In genomic region chr6:28212510-28213212, GRCh38 we compare ENCODE assay signal across 8 cellular contexts. TPM values are rescaled to one million over a fixed set of nuclear protein-coding genes. Genes with fewer than 3 reads are reported as not detected.
A peak's percentile ranks its signal among the peaks of the same experiment; 100 is the strongest.
DNase-seq lines count a peak whose midpoint lies in the region; ATAC-seq and TF ChIP-seq lines count a peak whose summit lies in the region.

No MANE protein-coding gene starts in this region.

- H3K36me3 Mint-ChIP-seq in central memory CD8-positive, alpha-beta T cell (ENCODE audit: insufficient read depth): peaks cover 2% of the 10 kb centered on the region

- peak overlapping the region; percentile 89 for H3K4me2 ChIP-seq in MM.1S (ENCODE audit: low read depth, low read length)

- H3K27me3 Mint-ChIP-seq in central memory CD8-positive, alpha-beta T cell: peaks cover 97% of the 10 kb centered on the region

- peaks cover 30% of the 10 kb centered on the region for H3K27me3 ChIP-seq in MM.1S (replicated peaks; ENCODE audit: insufficient read depth, low read length)
- no peaks in the 10 kb centered on the region for H3K27me3 ChIP-seq in SJCRH30
- H3K27me3 ChIP-seq in lung (ENCODE audit: control insufficient read depth, insufficient read depth): peaks cover 12% of the 10 kb centered on the region
- peaks cover 7 to 97% (median 66%) of the 10 kb centered on the region in 3 donors for H3K27me3 ChIP-seq in stomach

- TF ChIP-seq CTCF in MM.1S (IDR thresholded peaks at IDR 0.05; ENCODE audit: low read length): peak; percentile 32
- no peak for TF ChIP-seq CTCF in lung (IDR thresholded peaks at IDR 0.05; ENCODE audit: control extremely low read depth, extremely low read depth)
- no peak for TF ChIP-seq CTCF in stomach (IDR thresholded peaks at IDR 0.05)

- no peaks in the 10 kb centered on the region for H4K20me1 ChIP-seq in MM.1S (ENCODE audit: insufficient read depth, low read length)

- TF ChIP-seq EP300 in stomach (IDR thresholded peaks at IDR 0.05): no peak

- DNase-seq in EH (ENCODE audit: low read depth) (peak; percentile 87), MM.1S (peak; percentile 78), SJCRH30 (peak; percentile 80 to 90), lung (ENCODE audit: low spot score) (peak; percentile 69), stomach (no peak)
- no peak for DNase-seq in central memory CD8-positive, alpha-beta T cell (ENCODE audit: low spot score in 2 of 2)

- H3K79me2 ChIP-seq in MM.1S (ENCODE audit: low read length): no peaks in the 10 kb centered on the region

- H3F3A ChIP-seq in MM.1S (ENCODE audit: insufficient read depth, low read length): peaks cover 18% of the 10 kb centered on the region

- TF ChIP-seq POLR2A in stomach (IDR thresholded peaks at IDR 0.05): no peak

- H3K36me3 ChIP-seq in MM.1S (replicated peaks; ENCODE audit: insufficient read depth, low read length) (no peaks in the 10 kb centered on the region), SJCRH30 (no peaks in the 10 kb centered on the region), lung (ENCODE audit: control insufficient read depth in 2 of 2, insufficient read depth in 2 of 2, low read length in 2 of 2) (no peaks in the 10 kb centered on the region), stomach (no peaks in the 10 kb centered on the region)

- peak overlapping the region; percentile 75 for H2AFZ ChIP-seq in MM.1S (ENCODE audit: low read length)

- peak; percentile 55 for ATAC-seq in GM21619 (IDR thresholded peaks at IDR 0.05; ENCODE audit: unreplicated experiment)
- no peak for ATAC-seq in central memory CD8-positive, alpha-beta T cell (replicated peaks; ENCODE audit: extremely low read depth, poor library complexity, severe bottlenecking)
- ATAC-seq in lung (ENCODE audit: insufficient read depth, low FRiP score): peak; percentile 66
- no peak for ATAC-seq in GM21526 (IDR thresholded peaks at IDR 0.05; ENCODE audit: low FRiP score, unreplicated experiment)

- H3K4me3 Mint-ChIP-seq in central memory CD8-positive, alpha-beta T cell: peak overlapping the region; percentile 36

- peak overlapping the region; percentile 24; the same call in 1 of the 2 replicates for H3K27ac ChIP-seq in MM.1S (ENCODE audit: low read length)
- peak overlapping the region; percentile 91 for H3K27ac ChIP-seq in SJCRH30
- H3K27ac ChIP-seq in lung (ENCODE audit: low read depth in 1 of 2, low read length in 1 of 2): no peak overlapping the region
- no peak overlapping the region for H3K27ac ChIP-seq in stomach

- 1 to 3% methylated on average over 21 of the region's 21 CpGs for WGBS in lung, 2 donors
- WGBS in stomach, 5 donors: 2 to 4% (median 2%) methylated on average over 21 of the region's 21 CpGs

- H3K9me3 ChIP-seq in MM.1S (replicated peaks; ENCODE audit: insufficient read depth, low read length) (no peaks in the 10 kb centered on the region), SJCRH30 (replicated peaks) (no peaks in the 10 kb centered on the region), lung (ENCODE audit: control insufficient read depth in 2 of 2, insufficient read depth in 1 of 2, low read length in 1 of 2) (peaks cover 0 to 15% of the 10 kb centered on the region in 2 donors), stomach (peaks cover 0 to 5% (median 0%) of the 10 kb centered on the region in 4 donors)

- H3K4me3 ChIP-seq in MM.1S (ENCODE audit: low read length) (peak overlapping the region; percentile 78), SJCRH30 (peak overlapping the region; percentile 55), lung (no peak overlapping the region), stomach (peak overlapping the region; percentile 0 to 36 (median 19))

- peaks cover 4% of the 10 kb centered on the region; the same call in 1 of the 2 replicates for H3K4me1 ChIP-seq in MM.1S (ENCODE audit: low read length)
- peaks cover 8% of the 10 kb centered on the region for H3K4me1 ChIP-seq in SJCRH30
- H3K4me1 ChIP-seq in lung (ENCODE audit: control insufficient read depth in 2 of 2, insufficient read depth in 2 of 2, low read length in 2 of 2): peaks cover 0 to under 1% of the 10 kb centered on the region in 2 donors
- H3K4me1 ChIP-seq in stomach: peaks cover 6 to 22% (median 17%) of the 10 kb centered on the region in 4 donors

- H3K27ac Mint-ChIP-seq in central memory CD8-positive, alpha-beta T cell (ENCODE audit: low read depth): no peak overlapping the region

- intact Hi-C loops in stomach (cut with DNase I; ENCODE audit: low total_unique reads): no loop called here

- peaks cover 22% of the 10 kb centered on the region for H3K4me1 Mint-ChIP-seq in central memory CD8-positive, alpha-beta T cell

- peak overlapping the region; percentile 52; the same call in 1 of the 2 replicates for H3K9ac ChIP-seq in MM.1S (ENCODE audit: low read length)

- no peaks in the 10 kb centered on the region for H3K9me2 ChIP-seq in MM.1S (replicated peaks; ENCODE audit: insufficient read depth, low read length)

- no peaks in the 10 kb centered on the region for H3K9me3 Mint-ChIP-seq in central memory CD8-positive, alpha-beta T cell

RNA-seq across cellular contexts. Expression of gene ZSCAN9, which starts 12.4 kb away (rescaled TPM):
- 14.0 and 15.5 TPM in 2 replicates for total RNA-seq in SJCRH30 (2014; rRNA removed; shearing (Covaris generic))
- 10 to 100 TPM in 1 of 2 donors, 1 to 10 TPM in 1; 9.4 to 16.8 TPM for total RNA-seq in lung
- 1 to 10 TPM; 7.2 to 8.9 TPM for polyA plus RNA-seq in lung
- 10 to 100 TPM in 3 of 5 donors, 1 to 10 TPM in 2; 1.8 to 37.9 (median 15.1) TPM for total RNA-seq in stomach
- polyA plus RNA-seq in stomach: 1 to 10 TPM; 5.7 to 7.9 (median 7.0) TPM

RNA-seq across cellular contexts. Expression of gene ZKSCAN4, which starts 39.4 kb away (rescaled TPM):
- total RNA-seq in SJCRH30 (2014; rRNA removed; shearing (Covaris generic)): 4.4 and 4.8 TPM in 2 replicates
- 1 to 10 TPM; 5.8 to 8.2 TPM for total RNA-seq in lung
- polyA plus RNA-seq in lung: 1 to 10 TPM; 2.3 to 2.6 TPM
- total RNA-seq in stomach: 1 to 10 TPM in 4 of 5 donors, under 1 TPM in 1; under 0.01 to 6.4 (median 2.0) TPM
- 1 to 10 TPM; 1.8 to 3.8 (median 2.6) TPM for polyA plus RNA-seq in stomach

RNA-seq across cellular contexts. Expression of gene NKAPL, which starts 46.4 kb away (rescaled TPM):
- not detected in 2 replicates for total RNA-seq in SJCRH30 (2014; rRNA removed; shearing (Covaris generic))
- total RNA-seq in lung: 1 to 10 TPM in 1 of 2 donors, under 1 TPM in 1; 0.85 to 1.1 TPM
- 1 to 10 TPM in 1 of 2 donors, under 1 TPM in 1; 0.81 to 1.4 TPM for polyA plus RNA-seq in lung
- under 1 TPM in 2 of 5 donors, not detected in 3; 0.45 to 0.55 TPM for total RNA-seq in stomach
- 1 to 10 TPM in 2 of 3 donors, under 1 TPM in 1; 0.87 to 4.4 (median 2.2) TPM for polyA plus RNA-seq in stomach

RNA-seq across cellular contexts. Expression of gene ZSCAN26, which starts 54.3 kb away (rescaled TPM):
- total RNA-seq in SJCRH30 (2014; rRNA removed; shearing (Covaris generic)): 12.1 and 12.7 TPM in 2 replicates
- total RNA-seq in lung (10 to 100 TPM in 1 of 2 donors, 1 to 10 TPM in 1; 7.8 to 31.1 TPM), stomach (10 to 100 TPM; 12.2 to 46.9 (median 28.5) TPM)
- polyA plus RNA-seq in lung (1 to 10 TPM; 4.6 to 6.4 TPM), stomach (1 to 10 TPM; 7.0 to 8.2 (median 7.2) TPM)

Comparison
In these comparisons a context has a peak if more than half of its experiments do, and no peak if none do; other contexts are left out.
1. DNase-seq: peak in EH (single experiment), MM.1S (single experiment), SJCRH30 (2 of 2) and lung (single experiment); none in central memory CD8-positive, alpha-beta T cell (0 of 2) and stomach (single experiment).
2. ATAC-seq: peak in GM21619 (single experiment) and lung (single experiment); none in central memory CD8-positive, alpha-beta T cell (single experiment) and GM21526 (single experiment).
3. H3K27ac ChIP-seq: peak in MM.1S (single experiment) and SJCRH30 (single experiment); none in lung (0 of 2) and stomach (0 of 5).